17 cellular contexts compared by ENCODE assay signal in the genomic region with DNA sequence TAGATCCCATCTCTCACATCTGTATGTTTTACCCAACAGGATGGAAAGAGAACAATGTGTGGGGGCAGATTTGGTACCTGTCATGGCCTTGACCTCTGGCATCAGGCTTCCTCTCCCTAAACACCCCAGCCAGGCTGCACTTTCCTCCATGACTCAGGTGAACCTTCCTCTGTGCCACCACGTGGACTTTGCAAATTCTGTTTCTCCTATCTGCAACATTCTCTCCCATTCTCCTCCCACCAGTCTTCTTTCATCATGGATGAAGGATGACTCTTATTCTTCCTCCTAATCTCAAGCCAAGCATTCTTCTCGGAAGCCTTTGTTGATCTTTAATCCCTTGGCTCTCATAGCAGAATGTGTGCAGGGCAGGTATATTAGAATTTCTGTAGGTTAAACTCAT.
"Had no signal": no experiment of that assay in that cellular context is flagged by ENCODE, and none has a peak within 500 bp of the region (broad histone marks: within the 10 kb centered on the region; RNA-seq: fewer than 3 reads in every experiment).

No MANE protein-coding gene starts in this region.

- H3K4me1 Mint-ChIP-seq: activated CD4-positive, alpha-beta memory T cell treated with anti-CD3 and anti-CD28 coated beads, Interleukin-2, amount 10 ng/mL, durations not matched to agents 7 days and 5 days had no signal

- DNase-seq: activated CD4-positive, alpha-beta memory T cell treated with anti-CD3 and anti-CD28 coated beads, Interleukin-2, amount 10 ng/mL, durations not matched to agents 7 days and 5 days; activated CD4-positive, alpha-beta T cell treated with anti-CD3 and anti-CD28 coated beads for 4 hours; activated CD8-positive, alpha-beta memory T cell treated with anti-CD3 and anti-CD28 coated beads, Interleukin-2, amount 50 U/mL, for 48 hours; activated gamma-delta T cell treated with Interleukin-2 at 50 U/mL for 16 hours; activated T-cell treated with anti-CD3 and anti-CD28 coated beads, Interleukin-2, amount 50 U/mL, for 72 hours; caudate nucleus; foreskin keratinocyte; head of caudate nucleus; nucleus accumbens; right cardiac atrium; stimulated activated CD4-positive, alpha-beta T cell treated with anti-CD3 and anti-CD28 coated beads, Interleukin-4, amount 100 ng/mL, for 4 hours; stimulated activated CD8-positive, alpha-beta memory T cell treated with anti-CD3 and anti-CD28 coated beads, Interleukin-4, amount 100 ng/mL, for 48 hours; stomach; testis had no signal

- H3K9me3 ChIP-seq: stomach, testis had no signal

- H3K9me3 Mint-ChIP-seq: activated CD4-positive, alpha-beta memory T cell treated with anti-CD3 and anti-CD28 coated beads, Interleukin-2, amount 10 ng/mL, durations not matched to agents 7 days and 5 days had no signal

- H3K27me3 Mint-ChIP-seq: activated CD4-positive, alpha-beta memory T cell treated with anti-CD3 and anti-CD28 coated beads, Interleukin-2, amount 10 ng/mL, durations not matched to agents 7 days and 5 days had no signal

- H3K4me3 ChIP-seq: coronary artery, skin epidermis, stomach, testis had no signal

- H3K27ac Mint-ChIP-seq: activated CD4-positive, alpha-beta memory T cell treated with anti-CD3 and anti-CD28 coated beads, Interleukin-2, amount 10 ng/mL, durations not matched to agents 7 days and 5 days; activated T-cell treated with anti-CD3 and anti-CD28 coated beads, Interleukin-2, amount 50 U/mL, for 72 hours; nephron had no signal

- H3K36me3 ChIP-seq: stomach had no signal

- H3K4me3 Mint-ChIP-seq: activated CD4-positive, alpha-beta memory T cell treated with anti-CD3 and anti-CD28 coated beads, Interleukin-2, amount 10 ng/mL, durations not matched to agents 7 days and 5 days; activated T-cell treated with anti-CD3 and anti-CD28 coated beads, Interleukin-2, amount 50 U/mL, for 72 hours; nephron had no signal

- ATAC-seq: activated T-cell treated with anti-CD3 and anti-CD28 coated beads, Interleukin-2, amount 50 U/mL, for 72 hours; foreskin keratinocyte; right cardiac atrium had no signal

- H3K4me1 ChIP-seq: testis had no signal

- H3K27me3 ChIP-seq: foreskin keratinocyte, testis had no signal

- H3K27ac ChIP-seq: foreskin keratinocyte, skin epidermis, stomach, testis had no signal
